In the genomic region with DNA sequence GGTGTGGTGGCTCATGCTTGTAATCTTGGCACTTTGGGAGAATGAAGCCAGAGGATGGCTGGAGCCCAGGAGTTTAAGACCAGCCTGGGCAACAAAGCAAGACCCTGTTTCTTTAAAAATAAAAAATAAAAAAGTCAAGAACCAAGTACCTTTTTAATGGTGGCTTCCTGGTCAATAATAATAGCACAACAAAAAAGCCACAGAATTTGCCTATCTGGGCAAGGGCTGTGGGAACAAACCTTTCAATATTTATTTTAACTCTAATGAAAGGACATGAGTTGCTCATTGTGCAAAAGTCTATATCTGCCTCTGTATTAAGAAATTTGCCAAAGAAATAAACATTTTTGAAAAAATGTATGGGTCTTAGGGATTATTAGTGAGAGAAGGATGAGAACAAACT, we compare ENCODE assay signal across 1 cellular context.
TF ChIP-seq lines count a peak whose summit lies in the region.

No MANE protein-coding gene starts in this region.

TF ChIP-seq in endothelial cell of umbilical vein, 7 proteins besides CTCF, POLR2A, EP300 and RAD21:
- no peak for TF ChIP-seq FOS (IDR thresholded peaks at IDR 0.05; ENCODE audit: borderline replicate concordance, insufficient read depth, low read length)
- no peak for TF ChIP-seq EZH2 (IDR thresholded peaks at IDR 0.05; ENCODE audit: borderline replicate concordance, low read depth, low read length, severe bottlenecking)
- no peak for TF ChIP-seq JUN (IDR thresholded peaks at IDR 0.05; ENCODE audit: borderline replicate concordance, insufficient read depth, insufficient read length, low read depth)
- no peak for TF ChIP-seq GATA2 (IDR thresholded peaks at IDR 0.05; ENCODE audit: insufficient read depth, insufficient read length, low read depth, low read length)
- no peak for TF ChIP-seq MYC (IDR thresholded peaks at IDR 0.05; ENCODE audit: low read depth, low read length)
- TF ChIP-seq, protein P1, sequence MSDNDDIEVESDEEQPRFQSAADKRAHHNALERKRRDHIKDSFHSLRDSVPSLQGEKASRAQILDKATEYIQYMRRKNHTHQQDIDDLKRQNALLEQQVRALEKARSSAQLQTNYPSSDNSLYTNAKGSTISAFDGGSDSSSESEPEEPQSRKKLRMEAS (IDR thresholded peaks at IDR 0.05; ENCODE audit: insufficient read depth, insufficient read length), result no peak
